33 cellular contexts compared by ENCODE assay signal in the genomic region with DNA sequence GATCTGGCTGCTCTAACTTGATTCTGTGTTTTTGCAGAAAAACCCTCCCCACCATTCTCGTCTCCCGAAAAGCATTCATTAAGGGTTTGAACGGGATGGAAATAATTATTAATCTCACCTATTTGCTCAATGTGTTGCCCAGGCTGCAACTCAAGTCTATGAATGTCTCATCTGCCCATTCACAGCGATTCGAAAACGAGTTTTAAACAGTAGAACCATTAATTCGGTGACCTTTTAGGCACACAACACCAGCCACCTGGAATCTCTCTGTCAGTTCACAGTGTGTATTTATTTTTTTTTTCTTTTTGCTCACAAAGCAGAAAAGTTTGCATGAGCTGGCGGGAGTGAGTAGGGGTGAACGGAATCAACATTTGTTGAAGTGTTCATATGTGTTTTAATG.
"Had no signal": no experiment of that assay in that cellular context is flagged by ENCODE, and none has a peak within 500 bp of the region (broad histone marks: within the 10 kb centered on the region; RNA-seq: fewer than 3 reads in every experiment).

No MANE protein-coding gene starts in this region.

- H3K4me3 ChIP-seq: adrenal gland, body of pancreas, breast epithelium had no signal

- DNase-seq: activated B cell treated with CpG ODN at 0.5 μM for 24 hours; activated CD4-positive, alpha-beta memory T cell treated with anti-CD3 and anti-CD28 coated beads for 36 hours; activated CD4-positive, alpha-beta T cell treated with anti-CD3 and anti-CD28 coated beads for 4 hours; activated CD4-positive, alpha-beta T cell treated with anti-CD3 and anti-CD28 coated beads, Interleukin-2, amount 10 ng/mL, durations not matched to agents 24 days and 14 days; activated CD4-positive, alpha-beta T cell treated with anti-CD3 and anti-CD28 coated beads, Interleukin-2, amount 50 U/mL, for 1 hour; activated CD4-positive, alpha-beta T cell treated with anti-CD3 and anti-CD28 coated beads, Interleukin-2, amount 50 U/mL, for 4 hours; activated CD4-positive, CD25-positive, alpha-beta regulatory T cell treated with anti-CD3 and anti-CD28 coated beads, Interleukin-2, amount 50 U/mL, for 72 hours; activated CD8-positive, alpha-beta memory T cell treated with anti-CD3 and anti-CD28 coated beads, Interleukin-2, amount 50 U/mL, for 4 hours; activated CD8-positive, alpha-beta T cell treated with anti-CD3 and anti-CD28 coated beads for 36 hours; activated effector memory CD4-positive, alpha-beta T cell treated with anti-CD3 and anti-CD28 coated beads, Interleukin-2, amount 50 U/mL, for 16 hours; activated gamma-delta T cell treated with Interleukin-2 at 50 U/mL for 16 hours; activated naive CD4-positive, alpha-beta T cell; activated naive CD4-positive, alpha-beta T cell treated with anti-CD3 and anti-CD28 coated beads for 36 hours; activated naive CD4-positive, alpha-beta T cell treated with anti-CD3 and anti-CD28 coated beads, Interleukin-2, amount 50 U/mL, for 16 hours; activated naive CD8-positive, alpha-beta T cell treated with anti-CD3 and anti-CD28 coated beads for 36 hours; activated T-cell treated with anti-CD3 and anti-CD28 coated beads for 4 hours; activated T-cell treated with anti-CD3 and anti-CD28 coated beads, Interleukin-2, amount 50 U/mL, for 1 hour; activated T-cell treated with anti-CD3 and anti-CD28 coated beads, Interleukin-2, amount 50 U/mL, for 4 hours; activated T-cell treated with anti-CD3 and anti-CD28 coated beads, Interleukin-2, amount 50 U/mL, for 72 hours; adrenal gland; amniotic stem cell; aorta; body of pancreas; brain microvascular endothelial cell; central memory CD4-positive, alpha-beta T cell; T-cell; T-helper 17 cell; T1000 had no signal

- H3K27me3 Mint-ChIP-seq: activated B cell treated with CpG ODN at 0.5 μM for 24 hours; activated CD4-positive, alpha-beta memory T cell treated with anti-CD3 and anti-CD28 coated beads for 36 hours; activated CD4-positive, alpha-beta T cell treated with anti-CD3 and anti-CD28 coated beads, Interleukin-2, amount 10 ng/mL, durations not matched to agents 24 days and 14 days; activated CD8-positive, alpha-beta T cell treated with anti-CD3 and anti-CD28 coated beads for 36 hours; activated naive CD8-positive, alpha-beta T cell treated with anti-CD3 and anti-CD28 coated beads for 36 hours; activated T-helper 17 cell treated with anti-CD3 and anti-CD28 coated beads, Interleukin-2, amount 50 U/mL, for 72 hours; T-cell; T-helper 17 cell had no signal

- H3K27me3 ChIP-seq: adrenal gland, body of pancreas, brain microvascular endothelial cell, breast epithelium had no signal

- H3K36me3 ChIP-seq: adrenal gland, brain microvascular endothelial cell, breast epithelium had no signal

- H3K9me3 Mint-ChIP-seq: activated T-helper 17 cell treated with anti-CD3 and anti-CD28 coated beads, Interleukin-2, amount 50 U/mL, for 72 hours had no signal

- H3K27ac Mint-ChIP-seq: activated B cell treated with CpG ODN at 0.5 μM for 24 hours; activated CD4-positive, alpha-beta memory T cell treated with anti-CD3 and anti-CD28 coated beads for 36 hours; activated CD4-positive, alpha-beta T cell treated with anti-CD3 and anti-CD28 coated beads, Interleukin-2, amount 10 ng/mL, durations not matched to agents 24 days and 14 days; activated CD8-positive, alpha-beta T cell treated with anti-CD3 and anti-CD28 coated beads for 36 hours; activated naive CD4-positive, alpha-beta T cell treated with anti-CD3 and anti-CD28 coated beads for 36 hours; activated naive CD4-positive, alpha-beta T cell treated with anti-CD3 and anti-CD28 coated beads, Interleukin-2, amount 50 U/mL, for 72 hours; activated naive CD8-positive, alpha-beta T cell treated with anti-CD3 and anti-CD28 coated beads for 36 hours; activated T-cell treated with anti-CD3 and anti-CD28 coated beads, Interleukin-2, amount 50 U/mL, for 72 hours; activated T-helper 1 cell treated with anti-CD3 and anti-CD28 coated beads, Interleukin-12 subunit alpha, Interleukin-12 subunit beta, Interleukin-2, Interleukin-4 antibody, amounts not matched to agents 30 ng/mL and 10 ng/mL and 1 ng/mL, durations not matched to agents 14 hours and 24 hours and 36 hours; activated T-helper 17 cell treated with anti-CD3 and anti-CD28 coated beads, Interleukin-2, amount 50 U/mL, for 72 hours; T-cell; T-helper 17 cell had no signal

- H3K4me1 ChIP-seq: adrenal gland, body of pancreas, breast epithelium had no signal

- H3K9me3 ChIP-seq: adrenal gland, body of pancreas had no signal

- H3K36me3 Mint-ChIP-seq: activated CD4-positive, alpha-beta memory T cell treated with anti-CD3 and anti-CD28 coated beads for 36 hours; activated naive CD4-positive, alpha-beta T cell treated with anti-CD3 and anti-CD28 coated beads, Interleukin-2, amount 50 U/mL, for 72 hours; activated naive CD8-positive, alpha-beta T cell treated with anti-CD3 and anti-CD28 coated beads for 36 hours; T-cell had no signal

- H3K27ac ChIP-seq: adrenal gland, body of pancreas, brain microvascular endothelial cell, breast epithelium, VCaP had no signal

- H3K4me1 Mint-ChIP-seq: activated B cell treated with CpG ODN at 0.5 μM for 24 hours; activated CD4-positive, alpha-beta T cell treated with anti-CD3 and anti-CD28 coated beads, Interleukin-2, amount 10 ng/mL, durations not matched to agents 24 days and 14 days; activated naive CD8-positive, alpha-beta T cell treated with anti-CD3 and anti-CD28 coated beads for 36 hours; activated T-helper 17 cell treated with anti-CD3 and anti-CD28 coated beads, Interleukin-2, amount 50 U/mL, for 72 hours; T-cell; T-helper 17 cell had no signal

- H3K4me3 Mint-ChIP-seq: activated B cell treated with CpG ODN at 0.5 μM for 24 hours; activated CD4-positive, alpha-beta memory T cell treated with anti-CD3 and anti-CD28 coated beads for 36 hours; activated CD4-positive, alpha-beta T cell treated with anti-CD3 and anti-CD28 coated beads, Interleukin-2, amount 10 ng/mL, durations not matched to agents 24 days and 14 days; activated CD8-positive, alpha-beta T cell treated with anti-CD3 and anti-CD28 coated beads for 36 hours; activated naive CD4-positive, alpha-beta T cell treated with anti-CD3 and anti-CD28 coated beads for 36 hours; activated naive CD8-positive, alpha-beta T cell treated with anti-CD3 and anti-CD28 coated beads for 36 hours; activated T-cell treated with anti-CD3 and anti-CD28 coated beads, Interleukin-2, amount 50 U/mL, for 4 hours; activated T-cell treated with anti-CD3 and anti-CD28 coated beads, Interleukin-2, amount 50 U/mL, for 72 hours; activated T-helper 1 cell treated with anti-CD3 and anti-CD28 coated beads, Interleukin-12 subunit alpha, Interleukin-12 subunit beta, Interleukin-2, Interleukin-4 antibody, amounts not matched to agents 30 ng/mL and 10 ng/mL and 1 ng/mL, durations not matched to agents 14 hours and 24 hours and 36 hours; activated T-helper 17 cell treated with anti-CD3 and anti-CD28 coated beads, Interleukin-2, amount 50 U/mL, for 72 hours; T-cell; T-helper 17 cell had no signal

- ATAC-seq: activated CD8-positive, alpha-beta T cell treated with anti-CD3 and anti-CD28 coated beads for 36 hours; activated naive CD4-positive, alpha-beta T cell treated with anti-CD3 and anti-CD28 coated beads, Interleukin-2, amount 50 U/mL, for 72 hours; activated T-cell treated with anti-CD3 and anti-CD28 coated beads, Interleukin-2, amount 50 U/mL, for 4 hours; activated T-cell treated with anti-CD3 and anti-CD28 coated beads, Interleukin-2, amount 50 U/mL, for 72 hours; activated T-helper 17 cell treated with anti-CD3 and anti-CD28 coated beads, Interleukin-2, amount 50 U/mL, for 72 hours; body of pancreas; T-cell; T-helper 17 cell had no signal
